In genomic region chr5:113389116-113389515, GRCh38 we compare ENCODE assay signal across 31 cellular contexts. TPM values are rescaled to one million over a fixed set of nuclear protein-coding genes. Genes with fewer than 3 reads are reported as not detected.
"Had no signal": no experiment of that assay in that cellular context is flagged by ENCODE, and none has a peak within 500 bp of the region (broad histone marks: within the 10 kb centered on the region; RNA-seq: fewer than 3 reads in every experiment).

No MANE protein-coding gene starts in this region.

- H3K36me3 ChIP-seq: stomach, suprapubic skin, thoracic aorta, thyroid gland, tibial artery, tibial nerve, transverse colon, upper lobe of left lung, upper lobe of right lung, uterus, vagina had no signal

- H3K4me1 Mint-ChIP-seq: stimulated activated effector memory CD8-positive, alpha-beta T cell treated with anti-CD3 and anti-CD28 coated beads, Interleukin-12 subunit alpha, Interleukin-12 subunit beta, amount 100 ng/mL, for 72 hours; stimulated activated memory B cell treated with anti-CD40 and anti-IgM and Interleukin-4, amounts not matched to agents 10 μg/mL and 1 μg/mL and 100 μg/mL, for 72 hours; stimulated activated naive CD8-positive, alpha-beta T cell treated with anti-CD3 and anti-CD28 coated beads, Interleukin-15, amount 100 ng/mL, for 72 hours had no signal

- H3K27me3 Mint-ChIP-seq: type B pancreatic cell had no signal

- H3K4me3 ChIP-seq: stomach, suprapubic skin, testis, thoracic aorta, thyroid gland, tibial artery, tibial nerve, transverse colon, upper lobe of left lung, upper lobe of right lung, uterus, vagina had no signal

- DNase-seq: stimulated activated CD4-positive, alpha-beta T cell treated with anti-CD3 and anti-CD28 coated beads, Interleukin-2, amount 100 ng/mL, for 48 hours; stimulated activated CD4-positive, alpha-beta T cell treated with anti-CD3 and anti-CD28 coated beads, Interleukin-4, amount 100 ng/mL, for 1 hour; stimulated activated CD4-positive, alpha-beta T cell treated with anti-CD3 and anti-CD28 coated beads, Interleukin-4, amount 100 ng/mL, for 24 hours; stimulated activated CD4-positive, alpha-beta T cell treated with anti-CD3 and anti-CD28 coated beads, Interleukin-4, amount 100 ng/mL, for 4 hours; stimulated activated CD8-positive, alpha-beta memory T cell treated with anti-CD3 and anti-CD28 coated beads, Interleukin-4, amount 100 ng/mL, for 48 hours; stimulated activated naive B cell treated with anti-CD40 and anti-IgM and Interleukin-4, amounts not matched to agents 10 μg/mL and 1 μg/mL and 100 μg/mL, for 72 hours; stimulated activated naive CD4-positive, alpha-beta T cell; stimulated activated naive CD4-positive, alpha-beta T cell treated with Interleukin-2 at 50 U/mL for 16 hours; stimulated activated naive CD8-positive, alpha-beta T cell treated with anti-CD3 and anti-CD28 coated beads, Interleukin-15, amount 100 ng/mL, for 72 hours; stimulated activated naive CD8-positive, alpha-beta T cell treated with anti-CD3 and anti-CD28 coated beads, Interleukin-15, Interleukin-2, amounts not matched to agents 100 U/mL and 50 U/mL, for 24 hours; stomach; substantia nigra; testis; thyroid gland; tibial artery; transverse colon; trophoblast cell; upper lobe of left lung; upper lobe of right lung; uterus had no signal

- H3K4me3 Mint-ChIP-seq: stimulated activated effector memory CD8-positive, alpha-beta T cell treated with anti-CD3 and anti-CD28 coated beads, Interleukin-12 subunit alpha, Interleukin-12 subunit beta, amount 100 ng/mL, for 72 hours; stimulated activated memory B cell treated with anti-CD40 and anti-IgM and Interleukin-4, amounts not matched to agents 10 μg/mL and 1 μg/mL and 100 μg/mL, for 72 hours; stimulated activated naive B cell treated with anti-CD40 and anti-IgM and Interleukin-4, amounts not matched to agents 10 μg/mL and 1 μg/mL and 100 μg/mL, for 72 hours; stimulated activated naive CD8-positive, alpha-beta T cell treated with anti-CD3 and anti-CD28 coated beads, Interleukin-15, amount 100 ng/mL, for 72 hours; stimulated activated naive CD8-positive, alpha-beta T cell treated with anti-CD3 and anti-CD28 coated beads, Interleukin-15, Interleukin-2, amounts not matched to agents 100 ng/mL and 50 ng/mL, for 24 hours; type B pancreatic cell had no signal

- H3K9me3 Mint-ChIP-seq: stimulated activated effector memory CD8-positive, alpha-beta T cell treated with anti-CD3 and anti-CD28 coated beads, Interleukin-12 subunit alpha, Interleukin-12 subunit beta, amount 100 ng/mL, for 72 hours; stimulated activated memory B cell treated with anti-CD40 and anti-IgM and Interleukin-4, amounts not matched to agents 10 μg/mL and 1 μg/mL and 100 μg/mL, for 72 hours; stimulated activated naive B cell treated with anti-CD40 and anti-IgM and Interleukin-4, amounts not matched to agents 10 μg/mL and 1 μg/mL and 100 μg/mL, for 72 hours; stimulated activated naive CD8-positive, alpha-beta T cell treated with anti-CD3 and anti-CD28 coated beads, Interleukin-15, amount 100 ng/mL, for 72 hours; stimulated activated naive CD8-positive, alpha-beta T cell treated with anti-CD3 and anti-CD28 coated beads, Interleukin-15, Interleukin-2, amounts not matched to agents 100 ng/mL and 50 ng/mL, for 24 hours; type B pancreatic cell had no signal

- H3K9me3 ChIP-seq: stomach, suprapubic skin, testis, thoracic aorta, thyroid gland, tibial artery, tibial nerve, transverse colon, upper lobe of left lung, upper lobe of right lung, uterus, vagina had no signal

- H3K27ac Mint-ChIP-seq: stimulated activated effector memory CD8-positive, alpha-beta T cell treated with anti-CD3 and anti-CD28 coated beads, Interleukin-12 subunit alpha, Interleukin-12 subunit beta, amount 100 ng/mL, for 72 hours; stimulated activated memory B cell treated with anti-CD40 and anti-IgM and Interleukin-4, amounts not matched to agents 10 μg/mL and 1 μg/mL and 100 μg/mL, for 72 hours; stimulated activated naive B cell treated with anti-CD40 and anti-IgM and Interleukin-4, amounts not matched to agents 10 μg/mL and 1 μg/mL and 100 μg/mL, for 72 hours; stimulated activated naive CD8-positive, alpha-beta T cell treated with anti-CD3 and anti-CD28 coated beads, Interleukin-15, amount 100 ng/mL, for 72 hours; stimulated activated naive CD8-positive, alpha-beta T cell treated with anti-CD3 and anti-CD28 coated beads, Interleukin-15, Interleukin-2, amounts not matched to agents 100 ng/mL and 50 ng/mL, for 24 hours; type B pancreatic cell had no signal

- ATAC-seq: stimulated activated effector memory CD8-positive, alpha-beta T cell treated with anti-CD3 and anti-CD28 coated beads, Interleukin-12 subunit alpha, Interleukin-12 subunit beta, amount 100 ng/mL, for 72 hours; stimulated activated memory B cell treated with anti-CD40 and anti-IgM and Interleukin-4, amounts not matched to agents 10 μg/mL and 1 μg/mL and 100 μg/mL, for 72 hours; stimulated activated naive B cell treated with anti-CD40 and anti-IgM and Interleukin-4, amounts not matched to agents 10 μg/mL and 1 μg/mL and 100 μg/mL, for 72 hours; stimulated activated naive CD8-positive, alpha-beta T cell treated with anti-CD3 and anti-CD28 coated beads, Interleukin-15, amount 100 ng/mL, for 72 hours; stimulated activated naive CD8-positive, alpha-beta T cell treated with anti-CD3 and anti-CD28 coated beads, Interleukin-15, Interleukin-2, amounts not matched to agents 100 U/mL and 50 U/mL, for 24 hours; upper lobe of right lung had no signal

- H3K4me1 ChIP-seq: stomach, suprapubic skin, testis, thyroid gland, tibial artery, tibial nerve, transverse colon, upper lobe of left lung, upper lobe of right lung, uterus, vagina had no signal

- H3K27me3 ChIP-seq: stomach, suprapubic skin, testis, thyroid gland, tibial artery, tibial nerve, transverse colon, upper lobe of left lung, uterus, vagina had no signal

- H3K36me3 Mint-ChIP-seq: stimulated activated effector memory CD8-positive, alpha-beta T cell treated with anti-CD3 and anti-CD28 coated beads, Interleukin-12 subunit alpha, Interleukin-12 subunit beta, amount 100 ng/mL, for 72 hours; stimulated activated memory B cell treated with anti-CD40 and anti-IgM and Interleukin-4, amounts not matched to agents 10 μg/mL and 1 μg/mL and 100 μg/mL, for 72 hours; stimulated activated naive B cell treated with anti-CD40 and anti-IgM and Interleukin-4, amounts not matched to agents 10 μg/mL and 1 μg/mL and 100 μg/mL, for 72 hours; type B pancreatic cell had no signal

- H3K27ac ChIP-seq: stomach, suprapubic skin, testis, thoracic aorta, thyroid gland, tibial artery, tibial nerve, transverse colon, upper lobe of left lung, upper lobe of right lung, uterus, vagina had no signal

RNA-seq across cellular contexts. Expression of gene TSSK1B, which starts 45.7 kb away (rescaled TPM):
- total RNA-seq: subcutaneous adipose tissue, temporal lobe, thoracic aorta, upper lobe of right lung had no signal
- polyA plus RNA-seq: stomach, urinary bladder had no signal
